Comparison of ENCODE assay signal across 8 cellular contexts in genomic region chr18:46946656-46947282, GRCh38. TPM values are rescaled to one million over a fixed set of nuclear protein-coding genes. Genes with fewer than 3 reads are reported as not detected.
DNase-seq lines count a peak whose midpoint lies in the region; ATAC-seq lines count a peak whose summit lies in the region.

No MANE protein-coding gene starts in this region.

- ATAC-seq in GM18511 (IDR thresholded peaks at IDR 0.05; ENCODE audit: unreplicated experiment) (peak; percentile 98), HG02885 (IDR thresholded peaks at IDR 0.05; ENCODE audit: poor library complexity, unreplicated experiment) (peak; percentile 96), esophagus mucosa (peak; percentile 84)

- peak; percentile 67 for DNase-seq in NCI-H345 treated with DMSO at 0.1 percent for 48 hours (lab: John Stamatoyannopoulos, UW; ENCODE audit: unreplicated experiment)
- DNase-seq in activated CD8-positive, alpha-beta memory T cell treated with anti-CD3 and anti-CD28 coated beads for 48 hours (ENCODE audit: low read depth in 2 of 3, low spot score in 2 of 3), result peak; percentile 12 to 33 (median 32)
- DNase-seq in mucosa of gallbladder (ENCODE audit: low spot score), result peak; percentile 87
- DNase-seq in stimulated activated CD8-positive, alpha-beta memory T cell treated with anti-CD3 and anti-CD28 coated beads, Interleukin-7, amount 100 ng/mL, for 48 hours (ENCODE audit: extremely low read depth in 1 of 2, low read depth in 1 of 2), result peak; percentile 28 to 63
- no peak for DNase-seq in NCI-H1436 (lab: John Stamatoyannopoulos, UW)

RNA-seq across cellular contexts. Expression of gene KATNAL2, which starts 29.4 kb away (rescaled TPM):
- 1.1 TPM for total RNA-seq in esophagus mucosa
- total RNA-seq in mucosa of gallbladder, result 8.0 TPM

RNA-seq across cellular contexts. Expression of gene PIAS2, which starts 29.5 kb away (rescaled TPM):
- total RNA-seq in esophagus mucosa, result 17.8 TPM
- total RNA-seq in mucosa of gallbladder, result 32.1 TPM
